In the genomic region with DNA sequence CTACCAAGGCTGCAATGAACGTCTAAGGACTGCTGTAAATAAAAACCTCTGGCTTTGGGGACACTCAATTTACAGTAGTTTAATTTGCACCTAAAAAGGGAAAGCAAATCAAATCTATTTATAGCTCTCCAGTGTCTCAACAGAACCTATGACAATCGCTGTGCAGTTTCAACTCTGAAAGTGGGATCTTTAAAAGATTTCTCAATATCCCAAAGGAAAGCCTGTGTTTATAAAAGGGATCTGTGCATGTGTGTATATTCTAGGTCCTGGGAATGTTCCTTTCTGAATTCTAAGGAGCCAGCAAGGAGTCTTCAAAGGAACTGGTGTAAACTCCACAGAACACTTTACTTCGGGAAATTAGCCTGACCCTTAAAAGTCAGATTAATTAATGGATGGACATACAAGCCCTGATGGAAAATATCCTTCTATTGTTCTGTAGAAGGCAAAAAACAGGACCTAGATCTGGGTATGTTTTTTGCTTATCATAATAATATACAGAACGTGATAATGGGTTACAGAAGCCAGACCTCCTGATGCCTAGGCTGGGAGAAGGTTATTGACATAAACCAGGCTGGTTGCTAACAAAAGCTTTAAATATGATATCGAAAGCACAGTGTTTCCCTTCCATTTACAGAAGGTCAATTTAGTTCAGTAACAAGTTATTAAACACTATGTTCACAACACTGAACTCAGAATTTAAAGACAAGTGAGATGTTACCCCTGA, we compare ENCODE assay signal across 1 cellular context.
TF ChIP-seq lines count a peak whose summit lies in the region.

No MANE protein-coding gene starts in this region.

TF ChIP-seq in IMR-90, 13 proteins besides CTCF, POLR2A, EP300 and RAD21:
- TF ChIP-seq, protein P1, sequence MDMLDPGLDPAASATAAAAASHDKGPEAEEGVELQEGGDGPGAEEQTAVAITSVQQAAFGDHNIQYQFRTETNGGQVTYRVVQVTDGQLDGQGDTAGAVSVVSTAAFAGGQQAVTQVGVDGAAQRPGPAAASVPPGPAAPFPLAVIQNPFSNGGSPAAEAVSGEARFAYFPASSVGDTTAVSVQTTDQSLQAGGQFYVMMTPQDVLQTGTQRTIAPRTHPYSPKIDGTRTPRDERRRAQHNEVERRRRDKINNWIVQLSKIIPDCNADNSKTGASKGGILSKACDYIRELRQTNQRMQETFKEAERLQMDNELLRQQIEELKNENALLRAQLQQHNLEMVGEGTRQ (IDR thresholded peaks at IDR 0.05; ENCODE audit: low read depth, low read length) = no peak
- no peak for TF ChIP-seq MAFK (IDR thresholded peaks at IDR 0.05; ENCODE audit: low read depth, low read length)
- TF ChIP-seq, protein P2, sequence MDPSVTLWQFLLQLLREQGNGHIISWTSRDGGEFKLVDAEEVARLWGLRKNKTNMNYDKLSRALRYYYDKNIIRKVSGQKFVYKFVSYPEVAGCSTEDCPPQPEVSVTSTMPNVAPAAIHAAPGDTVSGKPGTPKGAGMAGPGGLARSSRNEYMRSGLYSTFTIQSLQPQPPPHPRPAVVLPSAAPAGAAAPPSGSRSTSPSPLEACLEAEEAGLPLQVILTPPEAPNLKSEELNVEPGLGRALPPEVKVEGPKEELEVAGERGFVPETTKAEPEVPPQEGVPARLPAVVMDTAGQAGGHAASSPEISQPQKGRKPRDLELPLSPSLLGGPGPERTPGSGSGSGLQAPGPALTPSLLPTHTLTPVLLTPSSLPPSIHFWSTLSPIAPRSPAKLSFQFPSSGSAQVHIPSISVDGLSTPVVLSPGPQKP (IDR thresholded peaks at IDR 0.05; ENCODE audit: borderline replicate concordance, low read depth, low read length) = no peak
- no peak for TF ChIP-seq MAZ (IDR thresholded peaks at IDR 0.05; ENCODE audit: borderline replicate concordance, low read depth, low read length)
- no peak for TF ChIP-seq SMC3 (IDR thresholded peaks at IDR 0.05; ENCODE audit: low read depth, low read length)
- TF ChIP-seq CEBPB (IDR thresholded peaks at IDR 0.05; ENCODE audit: low read depth, low read length) = peak; percentile 49; the same call in 1 of the 2 replicates
- TF ChIP-seq RFX5 (IDR thresholded peaks at IDR 0.05; ENCODE audit: low read depth, low read length) = no peak
TF ChIP-seq in IMR-90: peak in this region for 1.
